14 cellular contexts compared by ENCODE assay signal in the genomic region with DNA sequence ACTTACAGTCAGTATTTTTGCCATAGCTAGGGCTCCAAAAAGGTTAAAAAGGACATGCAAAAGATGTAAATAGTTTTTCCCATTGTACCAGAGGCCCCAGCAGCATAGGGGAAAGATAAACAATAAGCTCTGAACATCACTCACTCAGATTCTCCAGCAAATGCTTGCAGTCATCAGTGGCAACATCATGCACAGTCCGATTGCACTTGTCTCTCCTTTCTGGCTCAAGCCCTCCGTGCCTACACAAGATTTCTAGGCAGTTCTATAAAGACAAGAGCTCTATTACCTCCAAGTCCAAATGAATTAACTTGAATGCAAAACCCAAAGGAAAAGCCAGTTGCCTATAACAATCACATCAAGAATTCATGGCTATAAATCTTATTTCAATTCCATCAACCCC.
DNase-seq lines count a peak whose midpoint lies in the region; ATAC-seq and TF ChIP-seq lines count a peak whose summit lies in the region.
"Had no signal": no experiment of that assay in that cellular context is flagged by ENCODE, and none has a peak within 500 bp of the region (broad histone marks: within the 10 kb centered on the region; RNA-seq: fewer than 3 reads in every experiment).

No MANE protein-coding gene starts in this region.

- no peaks in the 10 kb centered on the region; the same call in 1 of the 2 replicates for H3K36me3 ChIP-seq in HAP-1 (replicated peaks)
- H3K36me3 ChIP-seq in thyroid gland, result no peaks in the 10 kb centered on the region
- H3K36me3 ChIP-seq: BLaER1 treated with 17β-estradiol and CSF1 and Interleukin-3, amounts not matched to agents 10 nM and 100 nM had no signal

- in situ Hi-C loops in HAP-1 (cut with MboI; ENCODE audit: low sequenced_read_pairs), result no loop called here

- H3K27ac ChIP-seq in dorsolateral prefrontal cortex (peak overlapping the region in 56 of 59 donors; percentile 5 to 84 (median 63)), thyroid gland (no peak overlapping the region)
- H3K27ac ChIP-seq: BLaER1 treated with 17β-estradiol and CSF1 and Interleukin-3, amounts not matched to agents 10 nM and 100 nM; GM23248 had no signal

- TF ChIP-seq CTCF in dorsolateral prefrontal cortex (IDR thresholded peaks at IDR 0.05 in 54 of 56, conservative IDR thresholded peaks at IDR 0.05 in 2 of 56; ENCODE audit: low read depth in 1 of 56, partially characterized antibody in 56 of 56) (no peak), thyroid gland (IDR thresholded peaks at IDR 0.05) (no peak)

- DNase-seq in HAP-1 (ENCODE audit: low spot score in 2 of 2) (peak; percentile 65 to 89), dorsolateral prefrontal cortex (no peak), pons (ENCODE audit: low spot score) (peak; percentile 80), NCI-H2196 (lab: John Stamatoyannopoulos, UW; ENCODE audit: unreplicated experiment) (no peak), left lobe of liver (ENCODE audit: low spot score) (no peak), thyroid gland (no peak)
- DNase-seq: 8988T; CD4-positive, CD25-positive, alpha-beta regulatory T cell; CD8-positive, alpha-beta memory T cell; COR-L47; GM23248; HCEC 1CT had no signal

- 92 to 93% methylated on average over 2 of the region's 2 CpGs for WGBS in thyroid gland, 2 donors

- no peaks in the 10 kb centered on the region for H3K9me3 ChIP-seq in HAP-1
- H3K9me3 ChIP-seq in thyroid gland, result no peaks in the 10 kb centered on the region
- H3K9me3 ChIP-seq: BLaER1 treated with 17β-estradiol and CSF1 and Interleukin-3, amounts not matched to agents 10 nM and 100 nM had no signal

- peaks cover 17% of the 10 kb centered on the region for H3K4me1 ChIP-seq in HAP-1
- peaks cover 12 to 16% of the 10 kb centered on the region in 2 donors for H3K4me1 ChIP-seq in thyroid gland

- TF ChIP-seq POLR2A in thyroid gland (IDR thresholded peaks at IDR 0.05), result no peak

- ATAC-seq in GM19467 (IDR thresholded peaks at IDR 0.05; ENCODE audit: unreplicated experiment) (no peak), left lobe of liver (no peak)

- no peak overlapping the region for H3K4me3 ChIP-seq in HAP-1
- H3K4me3 ChIP-seq in dorsolateral prefrontal cortex, result peak overlapping the region in 3 of 59 donors; percentile 2 to 19 (median 7)
- H3K4me3 ChIP-seq in thyroid gland (replicated peaks in 1 of 3), result no peak overlapping the region
- H3K4me3 ChIP-seq: BLaER1 treated with 17β-estradiol and CSF1 and Interleukin-3, amounts not matched to agents 10 nM and 100 nM; GM23248 had no signal

- intact Hi-C loops in dorsolateral prefrontal cortex (cut with DNase I), result no loop called here
- intact Hi-C loops in thyroid gland (cut with DNase I), result no loop called here

- H3K27me3 ChIP-seq in HAP-1 (ENCODE audit: low read depth), result no peaks in the 10 kb centered on the region
- no peaks in the 10 kb centered on the region for H3K27me3 ChIP-seq in dorsolateral prefrontal cortex
- H3K27me3 ChIP-seq in thyroid gland, result no peaks in the 10 kb centered on the region
- H3K27me3 ChIP-seq: BLaER1 treated with 17β-estradiol and CSF1 and Interleukin-3, amounts not matched to agents 10 nM and 100 nM had no signal

Comparison
In these comparisons a context has a peak if more than half of its experiments do, and no peak if none do; other contexts are left out.
1. DNase-seq: peak in HAP-1 (2 of 2) and pons (single experiment); none in dorsolateral prefrontal cortex (0 of 10), NCI-H2196 (single experiment), left lobe of liver (single experiment) and thyroid gland (0 of 2).
2. H3K27ac ChIP-seq: peak in dorsolateral prefrontal cortex (56 of 59); none in thyroid gland (0 of 3).